31 cellular contexts compared by ENCODE assay signal in the genomic region with DNA sequence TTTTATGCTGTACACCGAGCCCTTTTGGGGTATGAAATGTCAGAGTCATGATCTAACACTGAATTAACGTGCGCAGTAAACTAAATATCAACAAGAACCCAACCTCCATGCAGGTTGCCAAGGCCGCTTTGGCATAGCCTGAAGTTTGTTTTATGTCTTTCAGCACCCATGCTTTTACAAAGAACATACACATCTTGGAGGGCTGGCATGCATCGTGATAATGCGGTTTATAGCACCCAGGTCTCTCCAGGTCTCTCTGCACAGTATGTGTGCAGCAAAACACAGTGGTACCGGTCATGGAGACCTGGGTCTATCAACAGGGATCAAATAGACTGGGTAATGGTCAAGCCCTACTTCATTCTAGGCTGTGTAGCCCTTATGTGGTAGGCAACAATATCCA. TPM values are rescaled to one million over a fixed set of nuclear protein-coding genes. Genes with fewer than 3 reads are reported as not detected.
"Had no signal": no experiment of that assay in that cellular context is flagged by ENCODE, and none has a peak within 500 bp of the region (broad histone marks: within the 10 kb centered on the region; RNA-seq: fewer than 3 reads in every experiment).

No MANE protein-coding gene starts in this region.

- H3K27ac ChIP-seq: adrenal gland, body of pancreas, colonic mucosa, epithelial cell of prostate, esophagus squamous epithelium, gastroesophageal sphincter had no signal

- ATAC-seq: activated CD4-positive, alpha-beta T cell treated with anti-CD3 and anti-CD28 coated beads for 36 hours; activated CD8-positive, alpha-beta memory T cell treated with anti-CD3 and anti-CD28 coated beads, Interleukin-2, amount 10 ng/mL, durations not matched to agents 7 days and 5 days; activated CD8-positive, alpha-beta T cell treated with anti-CD3 and anti-CD28 coated beads, Interleukin-2, amount 10 ng/mL, durations not matched to agents 7 days and 5 days; activated naive CD8-positive, alpha-beta T cell treated with anti-CD3 and anti-CD28 coated beads, Interleukin-2, amount 50 U/mL, for 24 hours; body of pancreas; gastroesophageal sphincter had no signal

- H3K4me1 ChIP-seq: adrenal gland, body of pancreas, colonic mucosa, esophagus squamous epithelium, gastroesophageal sphincter had no signal

- DNase-seq: activated CD4-positive, alpha-beta memory T cell treated with anti-CD3 and anti-CD28 coated beads for 36 hours; activated CD4-positive, alpha-beta T cell treated with anti-CD3 and anti-CD28 coated beads for 36 hours; activated CD4-positive, alpha-beta T cell treated with anti-CD3 and anti-CD28 coated beads, Interleukin-2, amount 10 ng/mL, durations not matched to agents 24 days and 14 days; activated CD4-positive, CD25-positive, alpha-beta regulatory T cell; activated CD4-positive, CD25-positive, alpha-beta regulatory T cell treated with anti-CD3 and anti-CD28 coated beads, Interleukin-2, amount 50 U/mL, for 72 hours; activated CD8-positive, alpha-beta memory T cell treated with anti-CD3 and anti-CD28 coated beads, Interleukin-2, amount 10 ng/mL, durations not matched to agents 7 days and 5 days; activated CD8-positive, alpha-beta memory T cell treated with anti-CD3 and anti-CD28 coated beads, Interleukin-2, amount 50 U/mL, for 4 hours; activated CD8-positive, alpha-beta T cell treated with anti-CD3 and anti-CD28 coated beads, Interleukin-2, amount 10 ng/mL, durations not matched to agents 7 days and 5 days; activated effector memory CD4-positive, alpha-beta T cell treated with anti-CD3 and anti-CD28 coated beads, Interleukin-2, amount 50 U/mL, for 16 hours; activated naive CD4-positive, alpha-beta T cell treated with anti-CD3 and anti-CD28 coated beads for 36 hours; activated naive CD8-positive, alpha-beta T cell treated with anti-CD3 and anti-CD28 coated beads for 36 hours; activated naive CD8-positive, alpha-beta T cell treated with anti-CD3 and anti-CD28 coated beads, Interleukin-2, amount 50 U/mL, for 24 hours; activated T-cell treated with anti-CD3 and anti-CD28 coated beads, Interleukin-2, amount 50 U/mL, for 1 hour; activated T-cell treated with anti-CD3 and anti-CD28 coated beads, Interleukin-2, amount 50 U/mL, for 48 hours; adrenal gland; amygdala; aorta; body of pancreas; central memory CD4-positive, alpha-beta T cell; cerebellar nuclear complex; colonic mucosa; effector CD8-positive, alpha-beta T cell; esophagus squamous epithelium; foreskin melanocyte; T-helper 2 cell had no signal

- H3K27me3 ChIP-seq: adrenal gland, body of pancreas, colonic mucosa, esophagus squamous epithelium, gastroesophageal sphincter had no signal

- H3K4me3 ChIP-seq: adrenal gland, body of pancreas, colonic mucosa, esophagus squamous epithelium, gastroesophageal sphincter had no signal

- H3K9me3 ChIP-seq: adrenal gland, body of pancreas, colonic mucosa had no signal

- H3K36me3 ChIP-seq: adrenal gland, colonic mucosa, gastroesophageal sphincter had no signal

RNA-seq across cellular contexts. Expression of a gene that starts 11.8 kb away (rescaled TPM):
- total RNA-seq: activated CD8-positive, alpha-beta memory T cell treated with anti-CD3 and anti-CD28 coated beads for 36 hours; activated CD8-positive, alpha-beta T cell treated with anti-CD3 and anti-CD28 coated beads, Interleukin-2, amount 10 ng/mL, durations not matched to agents 7 days and 5 days; activated naive CD8-positive, alpha-beta T cell treated with anti-CD3 and anti-CD28 coated beads for 36 hours; activated T-helper 1 cell treated with anti-CD3 and anti-CD28 coated beads, Interleukin-12 subunit alpha, Interleukin-12 subunit beta, Interleukin-2, Interleukin-4 antibody, amounts not matched to agents 30 ng/mL and 10 ng/mL and 1 ng/mL, durations not matched to agents 14 hours and 24 hours and 36 hours; activated T-helper 2 cell treated with anti-CD3 and anti-CD28 coated beads, Interferon-gamma antibody, Interleukin-2, Interleukin-4, amounts not matched to agents 10 μg/mL and 5 μg/mL and 100 μg/mL, durations not matched to agents 14 hours and 24 hours and 36 hours; T-helper 1 cell treated with Interleukin-12 subunit alpha and Interleukin-12 subunit beta and Interleukin-4 antibody, amounts not matched to agents 30 ng/mL and 1 ng/mL, for 36 hours had no signal
